In genomic region chr1:151790940-151791651, GRCh38 we compare ENCODE assay signal across 8 cellular contexts. TPM values are rescaled to one million over a fixed set of nuclear protein-coding genes. Genes with fewer than 3 reads are reported as not detected.
DNase-seq lines count a peak whose midpoint lies in the region; ATAC-seq, FAIRE-seq and TF ChIP-seq lines count a peak whose summit lies in the region.

No MANE protein-coding gene starts in this region.

- TF ChIP-seq CTCF in AG04450 (IDR thresholded peaks at IDR 0.05; ENCODE audit: low read depth, low read length) (no peak), GM12878 (IDR thresholded peaks at IDR 0.05 in 2 of 3, conservative IDR thresholded peaks at IDR 0.05 in 1 of 3; ENCODE audit: control insufficient read depth in 2 of 3, extremely low read depth in 1 of 3, insufficient read depth in 1 of 3, low read depth in 3 of 3, low read length in 3 of 3) (no peak)

- H3K27me3 ChIP-seq in AG04450 (ENCODE audit: control insufficient read depth, insufficient read depth, low read length) (peaks cover 15% of the 10 kb centered on the region), GM12878 (replicated peaks in 1 of 2; ENCODE audit: control insufficient read depth in 2 of 2, insufficient read depth in 2 of 2, low read length in 1 of 2) (no peaks in the 10 kb centered on the region), layer of hippocampus (ENCODE audit: control insufficient read depth, insufficient read depth, low read length) (no peaks in the 10 kb centered on the region)

- peak overlapping the region; percentile 100 for H2AFZ ChIP-seq in GM12878 (ENCODE audit: control insufficient read depth, low read depth, low read length)

- H3K27ac ChIP-seq in AG04450 (ENCODE audit: low read depth, low read length) = no peak overlapping the region
- H3K27ac ChIP-seq in GM12878 (ENCODE audit: control insufficient read depth, insufficient read depth) = no peak overlapping the region
- peak overlapping the region; percentile 46 for H3K27ac ChIP-seq in layer of hippocampus (ENCODE audit: low read depth, low read length)
- H3K27ac ChIP-seq in substantia nigra (ENCODE audit: low read depth, low read length, poor library complexity, severe bottlenecking) = peak overlapping the region; percentile 78

- RAD21 ChIA-PET in GM12878 (lab: Charles Lee; ENCODE audit: unreplicated experiment) = no interaction called here

- no peaks in the 10 kb centered on the region for H4K20me1 ChIP-seq in GM12878 (ENCODE audit: control insufficient read depth, insufficient read depth)

- H3K79me2 ChIP-seq in GM12878 (ENCODE audit: control insufficient read depth, insufficient read depth, low read length) = no peaks in the 10 kb centered on the region; the same call in 1 of the 2 replicates

- FAIRE-seq in GM12878 (lab: Jason Lieb, UNC) (no peak), RCC 7860 (lab: Jason Lieb, UNC) (no peak)

- peak overlapping the region; percentile 99 for H3K4me2 ChIP-seq in GM12878 (ENCODE audit: control insufficient read depth, insufficient read depth)

- no peak for TF ChIP-seq EP300 in GM12878 (IDR thresholded peaks at IDR 0.05; ENCODE audit: borderline replicate concordance in 1 of 2, control insufficient read depth in 1 of 2, low read depth in 2 of 2, low read length in 2 of 2)

- H3K9me3 ChIP-seq in AG04450 (ENCODE audit: control insufficient read depth, insufficient read depth, low read length) (no peaks in the 10 kb centered on the region), GM12878 (replicated peaks; ENCODE audit: control insufficient read depth, insufficient read depth, low read length) (no peaks in the 10 kb centered on the region)

- TF ChIP-seq POLR2A in GM12878 (IDR thresholded peaks at IDR 0.05; ENCODE audit: low read depth, low read length) = no peak; the same call in 1 of the 2 replicates

- POLR2A ChIA-PET in AG04450 (lab: Yijun Ruan, JAX) (no interaction called here), GM12878 (lab: Charles Lee) (no interaction called here)

- H3K4me3 ChIP-seq in AG04450 (ENCODE audit: low read depth, low read length) = peak overlapping the region; percentile 73
- H3K4me3 ChIP-seq in GM12878 = peak overlapping the region; percentile 82

- TF ChIP-seq RAD21 in GM12878 (IDR thresholded peaks at IDR 0.05; ENCODE audit: insufficient read depth, low read depth, low read length) = no peak

- BruUV-seq in GM12878 (replicated peaks; lab: Mats Ljungman, UMichigan) = TSS peak; percentile 90

- SMC1A ChIA-PET in GM12878 (lab: Charles Lee; ENCODE audit: uncharacterized antibody, unreplicated experiment) = no interaction called here

- ATAC-seq in GM21390 (IDR thresholded peaks at IDR 0.05; ENCODE audit: unreplicated experiment) (peak; percentile 2), GM12878 (peak; percentile 10)

- CTCF ChIA-PET in AG04450 (lab: Charles Lee) (no interaction called here), GM12878 (lab: Yijun Ruan, JAX) (interaction anchor here (0.7 kb wide), 1 partner anchor 71 kb away, joined by 4 read pairs; no protein-coding TSS in a partner anchor)

- DNase-seq in AG04450 (ENCODE audit: low read depth, low spot score) (no peak), NCI-H526 (lab: John Stamatoyannopoulos, UW) (peak; percentile 60 to 90), GM12878 (ENCODE audit: low read depth, low spot score) (no peak), substantia nigra (lab: John Stamatoyannopoulos, UW) (peak in 5 of 49 donors; percentile 15 to 47 (median 31)), RCC 7860 (ENCODE audit: low spot score) (no peak)
- no peak for DNase-seq in activated CD4-positive, CD25-positive, alpha-beta regulatory T cell (lab: John Stamatoyannopoulos, UW)

- intact Hi-C loops in GM12878 (cut with micrococcal nuclease; ENCODE audit: unreplicated experiment) = no loop called here

- in situ Hi-C loops in GM12878 (cut with MboI) = no loop called here

- peaks cover 5% of the 10 kb centered on the region for H3K4me1 ChIP-seq in GM12878 (ENCODE audit: control insufficient read depth, insufficient read depth, low read length)

- WGBS in GM12878 (ENCODE audit: insufficient coverage, insufficient replicate concordance, low lambda C conversion rate, missing lambda C conversion rate) = 1% methylated on average over 38 of the region's 52 CpGs

- H3K9ac ChIP-seq in GM12878 (ENCODE audit: control insufficient read depth, insufficient read depth, low read length) = peak overlapping the region; percentile 68

- no peaks in the 10 kb centered on the region for H3K36me3 ChIP-seq in GM12878 (ENCODE audit: control insufficient read depth in 2 of 2, insufficient read depth in 2 of 2, low read length in 1 of 2)

RNA-seq across cellular contexts. Expression of gene TDRKH, which starts 0.8 kb away (rescaled TPM):
- polyA plus RNA-seq in AG04450 (2011; rRNA removed) (0.91 and 1.0 TPM in 2 replicates), GM12878 (2011; rRNA removed) (1.5 and 1.8 TPM in 2 replicates), GM12878 (2014; fragmentation: Illumina TruSeq; extraction: Trizol) (3.9 and 4.3 TPM in 2 replicates), GM12878 (2014; fragmentation: Nextera tagmentation; extraction: Ambion mirVana) (1 to 10 TPM; 1.3 to 1.6 TPM), GM12878 (2014; rRNA removed) (2.8 and 3.0 TPM in 2 replicates), GM12878 (2016; fragmentation: Nextera tagmentation; extraction: Ambion mirVana) (1 to 10 TPM; 8.3 to 8.4 TPM)
- polyA minus RNA-seq in AG04450 (2011; rRNA and poly(A)+ RNA removed) = 0.51 and 1.1 TPM in 2 replicates
- total RNA-seq in GM12878 (2013; cell fraction: nucleolus; rRNA removed) = 1.7 and 3.3 TPM in 2 replicates
- total RNA-seq in GM12878 (2014; rRNA removed) (2.4 and 4.3 TPM in 2 replicates), GM12878 (2014; rRNA removed; fragmentation: Illumina TruSeq; extraction: Trizol) (2.9 and 3.5 TPM in 2 replicates), GM12878 (2021) (3.6 and 5.1 TPM in 2 replicates)
- polyA plus RNA-seq in GM12878 (2011; ENCODE audit: low read depth) = 3.0 TPM
- polyA plus RNA-seq in GM12878 (2011; cell fraction: cytosol; rRNA removed) = 1.3 and 1.4 TPM in 2 replicates
- polyA plus RNA-seq in GM12878 (2011; cell fraction: nucleus; rRNA removed) = 0.80 and 0.97 TPM in 2 replicates
- 3.0 and 4.1 TPM in 2 replicates for polyA plus RNA-seq in GM12878 (2012)
- polyA minus RNA-seq in GM12878 (2011; rRNA and poly(A)+ RNA removed) = 1.0 and 1.1 TPM in 2 replicates
- polyA minus RNA-seq in GM12878 (2011; cell fraction: cytosol; rRNA and poly(A)+ RNA removed) = 0.40 and 0.52 TPM in 2 replicates
- polyA minus RNA-seq in GM12878 (2011; cell fraction: nucleus; rRNA and poly(A)+ RNA removed) = 1.8 TPM in 1 of 2 replicates, not detected in the other

RNA-seq across cellular contexts. Expression of gene LINGO4, which starts 14.1 kb away (rescaled TPM):
- polyA plus RNA-seq in AG04450 (2011; rRNA removed) (not detected in 2 replicates), GM12878 (2011; rRNA removed) (not detected in 2 replicates), GM12878 (2014; fragmentation: Illumina TruSeq; extraction: Trizol) (not detected in 2 replicates), GM12878 (2014; fragmentation: Nextera tagmentation; extraction: Ambion mirVana) (not detected), GM12878 (2014; rRNA removed) (not detected in 2 replicates), GM12878 (2016; fragmentation: Nextera tagmentation; extraction: Ambion mirVana) (not detected)
- polyA minus RNA-seq in AG04450 (2011; rRNA and poly(A)+ RNA removed) = not detected in 2 replicates
- not detected in 2 replicates for total RNA-seq in GM12878 (2013; cell fraction: nucleolus; rRNA removed)
- total RNA-seq in GM12878 (2014; rRNA removed) (not detected in 2 replicates), GM12878 (2014; rRNA removed; fragmentation: Illumina TruSeq; extraction: Trizol) (not detected in 2 replicates), GM12878 (2021) (not detected in 2 replicates)
- polyA plus RNA-seq in GM12878 (2011; ENCODE audit: low read depth) = not detected
- not detected in 2 replicates for polyA plus RNA-seq in GM12878 (2011; cell fraction: cytosol; rRNA removed)
- polyA plus RNA-seq in GM12878 (2011; cell fraction: nucleus; rRNA removed) = not detected in 2 replicates
- polyA plus RNA-seq in GM12878 (2012) = not detected in 2 replicates
- not detected in 2 replicates for polyA minus RNA-seq in GM12878 (2011; rRNA and poly(A)+ RNA removed)
- polyA minus RNA-seq in GM12878 (2011; cell fraction: cytosol; rRNA and poly(A)+ RNA removed) = not detected in 2 replicates
- not detected in 2 replicates for polyA minus RNA-seq in GM12878 (2011; cell fraction: nucleus; rRNA and poly(A)+ RNA removed)

RNA-seq across cellular contexts. Expression of gene MRPL9, which starts 27.8 kb away (rescaled TPM):
- polyA plus RNA-seq in AG04450 (2011; rRNA removed) = 93.4 and 98.6 TPM in 2 replicates
- polyA minus RNA-seq in AG04450 (2011; rRNA and poly(A)+ RNA removed) = 51.6 and 67.1 TPM in 2 replicates
- total RNA-seq in GM12878 (2013; cell fraction: nucleolus; rRNA removed) = 31.9 and 36.9 TPM in 2 replicates
- 109 and 139 TPM in 2 replicates for total RNA-seq in GM12878 (2014; rRNA removed)
- 107 and 116 TPM in 2 replicates for total RNA-seq in GM12878 (2014; rRNA removed; fragmentation: Illumina TruSeq; extraction: Trizol)
- 89.5 and 103 TPM in 2 replicates for total RNA-seq in GM12878 (2021)
- polyA plus RNA-seq in GM12878 (2011; ENCODE audit: low read depth) = 51.3 TPM
- polyA plus RNA-seq in GM12878 (2011; rRNA removed) = 124 and 147 TPM in 2 replicates
- 78.4 and 104 TPM in 2 replicates for polyA plus RNA-seq in GM12878 (2011; cell fraction: cytosol; rRNA removed)
- 61.1 and 76.3 TPM in 2 replicates for polyA plus RNA-seq in GM12878 (2011; cell fraction: nucleus; rRNA removed)
- polyA plus RNA-seq in GM12878 (2012) = 67.8 and 81.9 TPM in 2 replicates
- 103 and 111 TPM in 2 replicates for polyA plus RNA-seq in GM12878 (2014; fragmentation: Illumina TruSeq; extraction: Trizol)
- polyA plus RNA-seq in GM12878 (2014; fragmentation: Nextera tagmentation; extraction: Ambion mirVana) = 10 to 100 TPM; 35.7 to 66.7 TPM
- 87.2 and 91.7 TPM in 2 replicates for polyA plus RNA-seq in GM12878 (2014; rRNA removed)
- 100 to 1,000 TPM; 133 to 161 TPM for polyA plus RNA-seq in GM12878 (2016; fragmentation: Nextera tagmentation; extraction: Ambion mirVana)
- polyA minus RNA-seq in GM12878 (2011; rRNA and poly(A)+ RNA removed) = 61.2 and 77.8 TPM in 2 replicates
- 26.7 and 30.9 TPM in 2 replicates for polyA minus RNA-seq in GM12878 (2011; cell fraction: cytosol; rRNA and poly(A)+ RNA removed)
- polyA minus RNA-seq in GM12878 (2011; cell fraction: nucleus; rRNA and poly(A)+ RNA removed) = 15.5 and 25.2 TPM in 2 replicates

RNA-seq across cellular contexts. Expression of gene RORC, which starts 40.5 kb away (rescaled TPM):
- not detected in 2 replicates for polyA plus RNA-seq in AG04450 (2011; rRNA removed)
- not detected in 2 replicates for polyA minus RNA-seq in AG04450 (2011; rRNA and poly(A)+ RNA removed)
- total RNA-seq in GM12878 (2013; cell fraction: nucleolus; rRNA removed) = not detected in 2 replicates
- not detected in 2 replicates for total RNA-seq in GM12878 (2014; rRNA removed)
- not detected in 2 replicates for total RNA-seq in GM12878 (2014; rRNA removed; fragmentation: Illumina TruSeq; extraction: Trizol)
- 0.05 TPM in 1 of 2 replicates, not detected in the other for total RNA-seq in GM12878 (2021)
- polyA plus RNA-seq in GM12878 (2011; ENCODE audit: low read depth) = not detected
- polyA plus RNA-seq in GM12878 (2011; rRNA removed) = not detected in 2 replicates
- polyA plus RNA-seq in GM12878 (2011; cell fraction: cytosol; rRNA removed) = 0.02 TPM in 1 of 2 replicates, not detected in the other
- not detected in 2 replicates for polyA plus RNA-seq in GM12878 (2011; cell fraction: nucleus; rRNA removed)
- not detected in 2 replicates for polyA plus RNA-seq in GM12878 (2012)
- not detected in 2 replicates for polyA plus RNA-seq in GM12878 (2014; fragmentation: Illumina TruSeq; extraction: Trizol)
- polyA plus RNA-seq in GM12878 (2014; fragmentation: Nextera tagmentation; extraction: Ambion mirVana) = not detected
- polyA plus RNA-seq in GM12878 (2014; rRNA removed) = not detected in 2 replicates
- not detected for polyA plus RNA-seq in GM12878 (2016; fragmentation: Nextera tagmentation; extraction: Ambion mirVana)
- polyA minus RNA-seq in GM12878 (2011; rRNA and poly(A)+ RNA removed) = not detected in 2 replicates
- not detected in 2 replicates for polyA minus RNA-seq in GM12878 (2011; cell fraction: cytosol; rRNA and poly(A)+ RNA removed)
- polyA minus RNA-seq in GM12878 (2011; cell fraction: nucleus; rRNA and poly(A)+ RNA removed) = not detected in 2 replicates

RNA-seq across cellular contexts. Expression of gene C2CD4D, which starts 48.5 kb away (rescaled TPM):
- polyA plus RNA-seq in AG04450 (2011; rRNA removed) (not detected in 2 replicates), GM12878 (2011; rRNA removed) (0.04 and 0.16 TPM in 2 replicates), GM12878 (2014; fragmentation: Illumina TruSeq; extraction: Trizol) (not detected in 2 replicates), GM12878 (2014; fragmentation: Nextera tagmentation; extraction: Ambion mirVana) (under 1 TPM in 1 of 2 experiments, not detected in 1; 0.03 TPM), GM12878 (2014; rRNA removed) (0.09 and 0.51 TPM in 2 replicates), GM12878 (2016; fragmentation: Nextera tagmentation; extraction: Ambion mirVana) (under 1 TPM; 0.09 to 0.27 TPM)
- not detected in 2 replicates for polyA minus RNA-seq in AG04450 (2011; rRNA and poly(A)+ RNA removed)
- 0.50 and 0.54 TPM in 2 replicates for total RNA-seq in GM12878 (2013; cell fraction: nucleolus; rRNA removed)
- total RNA-seq in GM12878 (2014; rRNA removed) (0.11 TPM in 1 of 2 replicates, not detected in the other), GM12878 (2014; rRNA removed; fragmentation: Illumina TruSeq; extraction: Trizol) (not detected in 2 replicates), GM12878 (2021) (0.51 and 0.67 TPM in 2 replicates)
- polyA plus RNA-seq in GM12878 (2011; ENCODE audit: low read depth) = not detected
- polyA plus RNA-seq in GM12878 (2011; cell fraction: cytosol; rRNA removed) = 0.12 and 0.43 TPM in 2 replicates
- 0.94 and 1.0 TPM in 2 replicates for polyA plus RNA-seq in GM12878 (2011; cell fraction: nucleus; rRNA removed)
- polyA plus RNA-seq in GM12878 (2012) = 0.10 and 0.16 TPM in 2 replicates
- not detected in 2 replicates for polyA minus RNA-seq in GM12878 (2011; rRNA and poly(A)+ RNA removed)
- not detected in 2 replicates for polyA minus RNA-seq in GM12878 (2011; cell fraction: cytosol; rRNA and poly(A)+ RNA removed)
- polyA minus RNA-seq in GM12878 (2011; cell fraction: nucleus; rRNA and poly(A)+ RNA removed) = 0.85 and 1.6 TPM in 2 replicates

Comparison
In these comparisons a context has a peak if more than half of its experiments do, and no peak if none do; other contexts are left out.
1. DNase-seq: peak in NCI-H526 (2 of 2); none in AG04450 (single experiment), GM12878 (single experiment), RCC 7860 (single experiment) and activated CD4-positive, CD25-positive, alpha-beta regulatory T cell (0 of 4).
2. H3K27ac ChIP-seq: peak in layer of hippocampus (single experiment) and substantia nigra (single experiment); none in AG04450 (single experiment) and GM12878 (single experiment).